In genomic region chr7:157663061-157663863, GRCh38 we compare ENCODE assay signal across 22 cellular contexts.
DNase-seq lines count a peak whose midpoint lies in the region; ATAC-seq, FAIRE-seq and TF ChIP-seq lines count a peak whose summit lies in the region.
"Had no signal": no experiment of that assay in that cellular context is flagged by ENCODE, and none has a peak within 500 bp of the region (broad histone marks: within the 10 kb centered on the region; RNA-seq: fewer than 3 reads in every experiment).

No MANE protein-coding gene starts in this region.

- H3K36me3 ChIP-seq in HepG2 (replicated peaks in 1 of 2; ENCODE audit: control insufficient read depth in 1 of 2, insufficient read depth in 2 of 2, low read length in 2 of 2) (no peaks in the 10 kb centered on the region), upper lobe of right lung (no peaks in the 10 kb centered on the region), small intestine (ENCODE audit: control insufficient read depth in 2 of 2, insufficient read depth in 2 of 2, low read length in 2 of 2) (no peaks in the 10 kb centered on the region)
- H3K36me3 ChIP-seq: breast epithelium had no signal

- no peak for FAIRE-seq in HepG2 (lab: Jason Lieb, UNC)
- FAIRE-seq in small intestine (lab: Jason Lieb, UNC): no peak
- FAIRE-seq: frontal cortex, GM18507 had no signal

- in situ Hi-C loops in HepG2 (cut with HindIII; ENCODE audit: extremely low pct_ligation_motif_present, low pct_unique_long_range_greater_than_20kb): no loop called here

- POLR2A ChIA-PET in HepG2 (lab: Yijun Ruan, JAX): no interaction called here

- CTCF ChIA-PET in HepG2 (lab: Yijun Ruan, JAX; ENCODE audit: low intra/inter-chr PET ratio, low total read pairs): no interaction called here

- H3K9me3 ChIP-seq in HepG2 (ENCODE audit: low read length) (no peaks in the 10 kb centered on the region), upper lobe of right lung (no peaks in the 10 kb centered on the region), small intestine (ENCODE audit: control insufficient read depth, low read depth) (no peaks in the 10 kb centered on the region)

- BruUV-seq in HepG2 (replicated peaks; lab: Mats Ljungman, UMichigan): no TSS peak

- no peak overlapping the region for H3K9ac ChIP-seq in HepG2 (ENCODE audit: insufficient read depth, low read depth, low read length)
- H3K9ac ChIP-seq: KMS-11 had no signal

- intact Hi-C loops in cardiac septum (cut with DNase I) (no loop called here), left ventricle myocardium superior (cut with micrococcal nuclease) (no loop called here), HepG2 (cut with micrococcal nuclease; ENCODE audit: unreplicated experiment) (no loop called here), upper lobe of right lung (cut with DNase I) (no loop called here)

- TF ChIP-seq RAD21 in HepG2 (CRISPR knock-in tag; IDR thresholded peaks at IDR 0.05): no peak

- H4K20me1 ChIP-seq in HepG2 (ENCODE audit: insufficient read depth, low read length): peaks cover 14% of the 10 kb centered on the region; the same call in 1 of the 2 replicates

- DNase-seq in cardiac septum (ENCODE audit: low spot score): peak; percentile 68
- DNase-seq in left ventricle myocardium superior: no peak
- no peak for DNase-seq in HepG2 (ENCODE audit: low spot score)
- DNase-seq in upper lobe of right lung: peak; percentile 57
- no peak for DNase-seq in activated CD8-positive, alpha-beta memory T cell treated with anti-CD3 and anti-CD28 coated beads, Interleukin-2, amount 50 U/mL, for 48 hours
- DNase-seq in D341Med (ENCODE audit: low spot score): no peak
- DNase-seq in small intestine: no peak
- DNase-seq: activated B cell treated with CpG ODN at 0.5 μM for 24 hours; activated CD8-positive, alpha-beta memory T cell treated with anti-CD3 and anti-CD28 coated beads for 24 hours; CD8-positive, alpha-beta T cell; erythroblast; kidney glomerular epithelial cell; NCI-H2081 treated with DMSO at 0.1 percent for 48 hours; NCI-H526; OCI-M1; SIG-M5 had no signal

- no peak for ATAC-seq in left ventricle myocardium superior
- ATAC-seq in SK-N-SH treated with all-trans-retinoic acid at 6 μM for 48 hours: peak; percentile 78
- no peak for ATAC-seq in HepG2
- no peak for ATAC-seq in upper lobe of right lung
- ATAC-seq: CD8-positive, alpha-beta T cell had no signal

- no peaks in the 10 kb centered on the region for H3K79me2 ChIP-seq in HepG2 (ENCODE audit: insufficient read depth, low read length)

- no peak overlapping the region for H3K27ac ChIP-seq in HepG2 (ENCODE audit: extremely low read length, insufficient read depth, low read length)
- no peak overlapping the region for H3K27ac ChIP-seq in upper lobe of right lung
- H3K27ac ChIP-seq in small intestine (ENCODE audit: low read depth in 1 of 2, low read length in 1 of 2): no peak overlapping the region
- H3K27ac ChIP-seq: breast epithelium, dorsolateral prefrontal cortex, KMS-11 had no signal

- peaks cover 0 to 28% of the 10 kb centered on the region in 2 experiments; a peak in 3 of 5 replicates for H3K27me3 ChIP-seq in HepG2 (ENCODE audit: control insufficient read depth in 1 of 2, insufficient read depth in 2 of 2, low read length in 2 of 2)
- peaks cover 19% of the 10 kb centered on the region for H3K27me3 ChIP-seq in upper lobe of right lung
- no peaks in the 10 kb centered on the region for H3K27me3 ChIP-seq in small intestine (ENCODE audit: control insufficient read depth in 2 of 2, insufficient read depth in 2 of 2, low read length in 2 of 2)
- H3K27me3 ChIP-seq: dorsolateral prefrontal cortex had no signal

- no peak for TF ChIP-seq POLR2A in HepG2 (IDR thresholded peaks at IDR 0.05; ENCODE audit: insufficient read depth in 1 of 2, low read depth in 2 of 2, low read length in 2 of 2)

- H3K4me3 ChIP-seq in HepG2 (replicated peaks in 1 of 3; ENCODE audit: insufficient read depth in 1 of 3, low read depth in 2 of 3, low read length in 3 of 3) (no peak overlapping the region), upper lobe of right lung (no peak overlapping the region), small intestine (ENCODE audit: low read depth in 1 of 2, low read length in 2 of 2) (no peak overlapping the region)
- H3K4me3 ChIP-seq: breast epithelium had no signal

- no peak for TF ChIP-seq CTCF in HepG2 (CRISPR knock-in tag; IDR thresholded peaks at IDR 0.05)
- no peak for TF ChIP-seq CTCF in upper lobe of right lung (IDR thresholded peaks at IDR 0.05)

- H3K4me2 ChIP-seq in HepG2 (ENCODE audit: low read depth, low read length): no peak overlapping the region
- H3K4me2 ChIP-seq: KMS-11 had no signal

- TF ChIP-seq EP300 in HepG2 (IDR thresholded peaks at IDR 0.05; ENCODE audit: low read depth in 2 of 2, low read length in 2 of 2) (no peak), HepG2 (CRISPR knock-in tag; IDR thresholded peaks at IDR 0.05; ENCODE audit: borderline replicate concordance) (no peak)

- H2AFZ ChIP-seq in HepG2 (ENCODE audit: low read length): no peak overlapping the region

- no peaks in the 10 kb centered on the region for H3K4me1 ChIP-seq in HepG2 (ENCODE audit: insufficient read depth, low read length)
- no peaks in the 10 kb centered on the region for H3K4me1 ChIP-seq in upper lobe of right lung
- H3K4me1 ChIP-seq in small intestine (ENCODE audit: control insufficient read depth in 2 of 2, insufficient read depth in 1 of 2, low read depth in 1 of 2, low read length in 1 of 2): no peaks in the 10 kb centered on the region
- H3K4me1 ChIP-seq: breast epithelium had no signal

- 50% methylated on average over 22 of the region's 32 CpGs for WGBS in HepG2 (ENCODE audit: low lambda C conversion rate)
- WGBS in small intestine, 3 donors: 62 to 80% (median 73%) methylated on average over 32 of the region's 32 CpGs

TF ChIP-seq in SK-N-SH treated with all-trans-retinoic acid at 6 μM for 48 hours, 23 proteins besides CTCF, POLR2A, EP300 and RAD21 (continues in another document):
- TF ChIP-seq PATZ1 (CRISPR knock-in tag; IDR thresholded peaks at IDR 0.05; ENCODE audit: borderline replicate concordance): 0 out of 2 replicates have a peak, but pooled peaks have one; percentile 30
- no peak for TF ChIP-seq CSRNP3 (CRISPR knock-in tag; IDR thresholded peaks at IDR 0.05)
- no peak for TF ChIP-seq TOX (CRISPR knock-in tag; IDR thresholded peaks at IDR 0.05; ENCODE audit: borderline replicate concordance)

TF ChIP-seq in HepG2, 621 proteins besides CTCF, POLR2A, EP300 and RAD21:
- TF ChIP-seq CREB1 (IDR thresholded peaks at IDR 0.05) (peak; percentile 35; the same call in 1 of the 2 replicates), CREB1 (CRISPR knock-in tag; IDR thresholded peaks at IDR 0.05) (no peak), ZNF776 (CRISPR knock-in tag; IDR thresholded peaks at IDR 0.05) (no peak)

Comparison
In these comparisons a context has a peak if more than half of its experiments do, and no peak if none do; other contexts are left out.
1. DNase-seq: peak in cardiac septum (single experiment) and upper lobe of right lung (single experiment); none in left ventricle myocardium superior (single experiment), HepG2 (single experiment), activated CD8-positive, alpha-beta memory T cell treated with anti-CD3 and anti-CD28 coated beads, Interleukin-2, amount 50 U/mL, for 48 hours (single experiment), D341Med (single experiment) and small intestine (single experiment).